Comparison of ENCODE assay signal across 22 cellular contexts in the genomic region with DNA sequence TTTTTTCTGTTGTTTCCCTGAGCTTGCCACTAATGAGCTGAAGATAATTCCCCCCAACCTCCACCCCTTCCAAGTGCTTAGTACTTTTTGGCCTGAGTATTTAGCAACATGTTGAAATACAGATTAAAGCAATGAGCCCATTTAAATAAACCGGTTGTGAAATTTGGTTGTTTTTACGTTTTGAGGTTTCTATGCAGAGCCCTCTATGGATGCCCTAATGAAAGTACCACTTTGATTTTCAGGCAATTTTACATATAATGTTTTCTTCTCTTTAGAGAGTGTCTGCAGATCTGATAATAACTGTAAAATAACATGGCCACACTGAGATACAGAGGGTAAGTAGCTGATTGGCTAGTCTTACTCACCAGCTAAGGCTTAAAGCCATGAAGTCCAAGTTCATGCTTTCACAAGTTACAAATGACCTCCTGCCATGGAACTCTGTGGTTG.
A peak's percentile ranks its signal among the peaks of the same experiment; 100 is the strongest.
DNase-seq lines count a peak whose midpoint lies in the region; ATAC-seq, FAIRE-seq and TF ChIP-seq lines count a peak whose summit lies in the region.
"Had no signal": no experiment of that assay in that cellular context is flagged by ENCODE, and none has a peak within 500 bp of the region (broad histone marks: within the 10 kb centered on the region; RNA-seq: fewer than 3 reads in every experiment).

No MANE protein-coding gene starts in this region.

- no peak overlapping the region for H3K4me2 ChIP-seq in HepG2 (ENCODE audit: low read depth, low read length)

- H3K27ac ChIP-seq in right lobe of liver = no peak overlapping the region
- H3K27ac ChIP-seq in HepG2 (ENCODE audit: extremely low read length, insufficient read depth, low read length) = no peak overlapping the region
- H3K27ac ChIP-seq: upper lobe of right lung had no signal

- TF ChIP-seq POLR2A in right lobe of liver (IDR thresholded peaks at IDR 0.05) (no peak), HepG2 (IDR thresholded peaks at IDR 0.05; ENCODE audit: insufficient read depth in 1 of 2, low read depth in 2 of 2, low read length in 2 of 2) (no peak)

- POLR2A ChIA-PET in HepG2 (lab: Yijun Ruan, JAX) = no interaction called here

- 24% methylated on average over 2 of the region's 2 CpGs for WGBS in right lobe of liver (ENCODE audit: insufficient coverage, low coverage, low lambda C conversion rate, missing lambda C conversion rate)
- 6% methylated on average over 2 of the region's 2 CpGs for WGBS in HepG2 (ENCODE audit: low lambda C conversion rate)

- intact Hi-C loops in right lobe of liver (cut with DNase I) = no loop called here
- intact Hi-C loops in HepG2 (cut with micrococcal nuclease; ENCODE audit: unreplicated experiment) = no loop called here
- intact Hi-C loops in left ventricle myocardium superior (cut with micrococcal nuclease) = no loop called here

- H4K20me1 ChIP-seq in HepG2 (ENCODE audit: insufficient read depth, low read length) = no peaks in the 10 kb centered on the region

- H3K79me2 ChIP-seq in HepG2 (ENCODE audit: insufficient read depth, low read length) = no peaks in the 10 kb centered on the region

- DNase-seq in right lobe of liver (no peak), HepG2 (ENCODE audit: low spot score) (no peak), cardiac fibroblast (ENCODE audit: low read depth in 2 of 2) (peak; percentile 63 to 73), left ventricle myocardium superior (no peak), HuH-7.5 (ENCODE audit: low spot score) (no peak), AG20443 (ENCODE audit: low spot score) (no peak), NCI-H187 treated with DMSO at 0.1 percent for 48 hours (lab: John Stamatoyannopoulos, UW) (no peak), urothelium cell line (ENCODE audit: low spot score) (no peak)
- DNase-seq: activated CD4-positive, CD25-positive, alpha-beta regulatory T cell; activated effector memory CD4-positive, alpha-beta T cell treated with anti-CD3 and anti-CD28 coated beads, Interleukin-2, amount 50 U/mL, for 16 hours; COR-L47; immature natural killer cell; MM.1S; NCI-H2081 treated with DMSO at 0.1 percent for 48 hours; NCI-H524 treated with DMSO at 0.1 percent for 48 hours; nucleus accumbens; Peyer's patch; stimulated activated CD4-positive, alpha-beta T cell treated with anti-CD3 and anti-CD28 coated beads, Interleukin-12 subunit alpha, Interleukin-12 subunit beta, amount 100 ng/mL, for 4 hours; stimulated activated naive CD4-positive, alpha-beta T cell; T-helper 1 cell; upper lobe of right lung had no signal

- H3K9me3 ChIP-seq in right lobe of liver = no peaks in the 10 kb centered on the region
- no peaks in the 10 kb centered on the region for H3K9me3 ChIP-seq in HepG2 (ENCODE audit: low read length)
- H3K9me3 ChIP-seq: ascending aorta, Peyer's patch, upper lobe of right lung had no signal

- no peak for FAIRE-seq in HepG2 (lab: Jason Lieb, UNC)
- no peak for FAIRE-seq in urothelium cell line (lab: Jason Lieb, UNC)

- H3K4me1 ChIP-seq in right lobe of liver (peaks cover 0 to 4% (median 0%) of the 10 kb centered on the region in 4 donors), HepG2 (ENCODE audit: insufficient read depth, low read length) (no peaks in the 10 kb centered on the region)
- H3K4me1 ChIP-seq: upper lobe of right lung had no signal

- H3K27me3 ChIP-seq in right lobe of liver = no peaks in the 10 kb centered on the region
- H3K27me3 ChIP-seq in HepG2 (ENCODE audit: control insufficient read depth in 1 of 2, insufficient read depth in 2 of 2, low read length in 2 of 2) = no peaks in the 10 kb centered on the region
- H3K27me3 ChIP-seq: ascending aorta, Peyer's patch, upper lobe of right lung had no signal

- peak in 1 of 4 donors; percentile 7 for TF ChIP-seq CTCF in right lobe of liver (IDR thresholded peaks at IDR 0.05)
- no peak for TF ChIP-seq CTCF in HepG2 (CRISPR knock-in tag; IDR thresholded peaks at IDR 0.05)
- peak; percentile 6 for TF ChIP-seq CTCF in cardiac fibroblast (IDR thresholded peaks at IDR 0.05; ENCODE audit: low read depth, low read length)

- TF ChIP-seq RAD21 in HepG2 (CRISPR knock-in tag; IDR thresholded peaks at IDR 0.05) = no peak

- H3K36me3 ChIP-seq in right lobe of liver (no peaks in the 10 kb centered on the region), HepG2 (replicated peaks in 1 of 2; ENCODE audit: control insufficient read depth in 1 of 2, insufficient read depth in 2 of 2, low read length in 2 of 2) (no peaks in the 10 kb centered on the region)
- H3K36me3 ChIP-seq: ascending aorta, Peyer's patch, upper lobe of right lung had no signal

- no TSS peak for BruUV-seq in HepG2 (replicated peaks; lab: Mats Ljungman, UMichigan)

- H3K9ac ChIP-seq in HepG2 (ENCODE audit: insufficient read depth, low read depth, low read length) = no peak overlapping the region

- CTCF ChIA-PET in HepG2 (lab: Yijun Ruan, JAX; ENCODE audit: low intra/inter-chr PET ratio, low total read pairs) = no interaction called here

- in situ Hi-C loops in HepG2 (cut with HindIII; ENCODE audit: extremely low pct_ligation_motif_present, low pct_unique_long_range_greater_than_20kb) = no loop called here

- ATAC-seq in right lobe of liver = peak in 3 of 4 donors; percentile 31 to 54 (median 43)
- no peak for ATAC-seq in HepG2
- peak; percentile 71 for ATAC-seq in left ventricle myocardium superior
- ATAC-seq: upper lobe of right lung had no signal

- no peak for TF ChIP-seq EP300 in HepG2 (IDR thresholded peaks at IDR 0.05; ENCODE audit: low read depth in 2 of 2, low read length in 2 of 2)
- no peak for TF ChIP-seq EP300 in HepG2 (CRISPR knock-in tag; IDR thresholded peaks at IDR 0.05; ENCODE audit: borderline replicate concordance)

- H3K4me3 ChIP-seq in right lobe of liver (no peak overlapping the region), HepG2 (replicated peaks in 1 of 3; ENCODE audit: insufficient read depth in 1 of 3, low read depth in 2 of 3, low read length in 3 of 3) (no peak overlapping the region), cardiac fibroblast (replicated peaks in 1 of 2; ENCODE audit: low read depth in 2 of 2, low read length in 2 of 2) (no peak overlapping the region)
- H3K4me3 ChIP-seq: ascending aorta, Peyer's patch, upper lobe of right lung had no signal

- H2AFZ ChIP-seq in HepG2 (ENCODE audit: low read length) = no peak overlapping the region

TF ChIP-seq in HepG2, 621 proteins besides CTCF, POLR2A, EP300 and RAD21:
- no peak for TF ChIP-seq SRY (CRISPR knock-in tag; IDR thresholded peaks at IDR 0.05)
- no peak for TF ChIP-seq DPF2 (CRISPR knock-in tag; IDR thresholded peaks at IDR 0.05; ENCODE audit: borderline replicate concordance, low read depth)
- no peak for TF ChIP-seq MIER2 (CRISPR knock-in tag; IDR thresholded peaks at IDR 0.05)
- TF ChIP-seq ZNF317 (CRISPR knock-in tag; IDR thresholded peaks at IDR 0.05) = no peak

Comparison
In these comparisons a context has a peak if more than half of its experiments do, and no peak if none do; other contexts are left out.
1. DNase-seq: peak in cardiac fibroblast (2 of 2); none in right lobe of liver (0 of 3), HepG2 (single experiment), left ventricle myocardium superior (single experiment), HuH-7.5 (single experiment), AG20443 (single experiment), NCI-H187 treated with DMSO at 0.1 percent for 48 hours (single experiment) and urothelium cell line (single experiment).